21 cellular contexts compared by ENCODE assay signal in the genomic region with DNA sequence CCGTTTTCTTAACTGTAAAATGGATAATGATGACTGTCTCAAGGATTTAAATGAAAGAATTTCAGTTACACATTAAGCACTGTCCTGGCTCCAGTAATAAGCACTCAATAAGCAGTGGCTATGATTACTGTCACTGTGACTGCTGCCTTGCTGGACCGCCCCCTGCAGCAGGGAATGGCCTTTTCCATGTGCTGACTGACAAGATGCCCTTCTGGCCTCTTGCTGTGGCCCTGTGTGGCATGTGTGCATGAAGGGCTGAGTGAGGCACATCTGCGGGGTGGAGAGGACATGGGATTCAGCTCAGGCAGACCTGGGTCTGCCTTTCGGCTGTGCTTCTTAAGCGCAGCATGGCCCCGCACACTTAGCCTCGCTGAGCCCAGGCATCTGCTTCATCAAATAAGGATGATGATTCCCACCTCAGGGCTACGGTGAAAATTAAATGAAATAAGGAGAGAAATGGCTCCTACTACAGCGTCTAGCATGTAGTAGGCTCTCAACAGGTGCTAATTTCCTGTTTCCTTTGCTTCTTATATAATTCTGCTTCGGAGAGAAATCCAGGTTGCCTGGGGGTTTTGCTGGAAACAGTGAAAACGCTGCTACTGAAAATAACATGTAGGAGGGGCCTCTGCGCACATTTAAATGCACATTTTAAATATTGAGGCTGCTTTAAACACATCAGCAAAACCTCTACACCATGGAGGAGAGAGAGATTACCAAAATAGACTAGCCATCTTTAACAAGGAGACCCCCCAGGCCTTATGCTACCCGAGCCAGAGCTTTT.
DNase-seq lines count a peak whose midpoint lies in the region; ATAC-seq and TF ChIP-seq lines count a peak whose summit lies in the region.
"Had no signal": no experiment of that assay in that cellular context is flagged by ENCODE, and none has a peak within 500 bp of the region (broad histone marks: within the 10 kb centered on the region; RNA-seq: fewer than 3 reads in every experiment).

No MANE protein-coding gene starts in this region.

- H4K8ac ChIP-seq in trophoblast cell (ENCODE audit: low read depth, low read length): no peak overlapping the region

- no peak overlapping the region for H4K12ac ChIP-seq in trophoblast cell (ENCODE audit: low read depth, low read length)

- H3K9ac ChIP-seq in trophoblast cell (ENCODE audit: low read length): no peak overlapping the region

- no peak overlapping the region for H2AK5ac ChIP-seq in trophoblast cell (ENCODE audit: low read length)

- no peak overlapping the region for H3K18ac ChIP-seq in trophoblast cell (ENCODE audit: low read length)

- H3K27me3 Mint-ChIP-seq in CD8-positive, alpha-beta T cell (ENCODE audit: low read depth): no peaks in the 10 kb centered on the region
- no peaks in the 10 kb centered on the region for H3K27me3 Mint-ChIP-seq in glutamatergic neuron (ENCODE audit: unreplicated experiment)
- no peaks in the 10 kb centered on the region for H3K27me3 Mint-ChIP-seq in activated naive CD8-positive, alpha-beta T cell treated with anti-CD3 and anti-CD28 coated beads, Interleukin-2, amount 50 U/mL, for 24 hours
- H3K27me3 Mint-ChIP-seq: IgD-negative memory B cell had no signal

- H4K91ac ChIP-seq in trophoblast cell (ENCODE audit: low read depth, low read length): no peak overlapping the region

- DNase-seq in CD8-positive, alpha-beta T cell: no peak
- DNase-seq in glutamatergic neuron: peak; percentile 30
- DNase-seq in trophoblast cell: no peak
- DNase-seq in activated naive CD8-positive, alpha-beta T cell treated with anti-CD3 and anti-CD28 coated beads, Interleukin-2, amount 50 U/mL, for 24 hours: no peak
- DNase-seq in HuH-7 (ENCODE audit: low spot score): no peak
- no peak for DNase-seq in iPS-NIHi7 (ENCODE audit: extremely low spot score)
- DNase-seq: AML-193, DMS79 treated with DMSO at 0.1 percent for 48 hours, H7, Karpas-422, NCI-H1092, NCI-H1436 treated with DMSO at 0.1 percent for 48 hours, NCI-H2029, NCI-H774, OCI-M1, SHP77 treated with DMSO at 0.1 percent for 48 hours had no signal

- H3K27ac ChIP-seq in CD8-positive, alpha-beta T cell (ENCODE audit: low read depth, low read length): no peak overlapping the region
- H3K27ac ChIP-seq in HEK293 (ENCODE audit: extremely low read depth, low read depth, low read length): no peak overlapping the region
- H3K27ac ChIP-seq in trophoblast cell (ENCODE audit: low read depth, low read length): no peak overlapping the region
- H3K27ac ChIP-seq: C4-2B, HL-60 had no signal

- peaks cover 33% of the 10 kb centered on the region for H3K36me3 Mint-ChIP-seq in CD8-positive, alpha-beta T cell
- H3K36me3 Mint-ChIP-seq in glutamatergic neuron (ENCODE audit: unreplicated experiment): no peaks in the 10 kb centered on the region
- peaks cover 6% of the 10 kb centered on the region for H3K36me3 Mint-ChIP-seq in activated naive CD8-positive, alpha-beta T cell treated with anti-CD3 and anti-CD28 coated beads, Interleukin-2, amount 50 U/mL, for 24 hours (ENCODE audit: low read depth)

- no peaks in the 10 kb centered on the region for H3K4me1 Mint-ChIP-seq in CD8-positive, alpha-beta T cell (ENCODE audit: low read depth)
- H3K4me1 Mint-ChIP-seq in glutamatergic neuron (ENCODE audit: low read depth, unreplicated experiment): peaks cover 9% of the 10 kb centered on the region
- no peaks in the 10 kb centered on the region for H3K4me1 Mint-ChIP-seq in activated naive CD8-positive, alpha-beta T cell treated with anti-CD3 and anti-CD28 coated beads, Interleukin-2, amount 50 U/mL, for 24 hours
- H3K4me1 Mint-ChIP-seq: IgD-negative memory B cell had no signal

- POLR2A ChIA-PET in CD8-positive, alpha-beta T cell (lab: Charles Lee): no interaction called here
- POLR2A ChIA-PET in HEK293 (lab: Yijun Ruan, JAX): no interaction called here

- no peak overlapping the region for H2AFZ ChIP-seq in trophoblast cell (ENCODE audit: insufficient read depth, low read length, poor library complexity)

- H3K79me2 ChIP-seq in trophoblast cell (ENCODE audit: control insufficient read depth, insufficient read depth, low read length, poor library complexity): no peaks in the 10 kb centered on the region

- H3K14ac ChIP-seq in trophoblast cell (ENCODE audit: low read length): no peak overlapping the region

- no peaks in the 10 kb centered on the region for H3K36me3 ChIP-seq in CD8-positive, alpha-beta T cell (ENCODE audit: insufficient read depth, low read length)
- H3K36me3 ChIP-seq in HEK293 (ENCODE audit: control insufficient read depth in 2 of 2, insufficient read depth in 1 of 2, low read length in 2 of 2): peaks cover 0 to 12% of the 10 kb centered on the region in 2 experiments; a peak in 1 of 3 replicates
- H3K36me3 ChIP-seq in trophoblast cell (ENCODE audit: control insufficient read depth in 1 of 2, insufficient read depth in 2 of 2, low read length in 2 of 2): no peaks in the 10 kb centered on the region

- no peak overlapping the region for H3K4me2 ChIP-seq in trophoblast cell (ENCODE audit: low read length)

- H3K4ac ChIP-seq in trophoblast cell (ENCODE audit: low read depth, low read length): no peak overlapping the region

- peak overlapping the region; percentile 32 for H3K27ac Mint-ChIP-seq in CD8-positive, alpha-beta T cell
- peak overlapping the region; percentile 8 for H3K27ac Mint-ChIP-seq in glutamatergic neuron (ENCODE audit: unreplicated experiment)
- no peak overlapping the region for H3K27ac Mint-ChIP-seq in activated naive CD8-positive, alpha-beta T cell treated with anti-CD3 and anti-CD28 coated beads, Interleukin-2, amount 50 U/mL, for 24 hours

- no peaks in the 10 kb centered on the region for H3K79me1 ChIP-seq in trophoblast cell (ENCODE audit: low read length)

- no peaks in the 10 kb centered on the region for H3K27me3 ChIP-seq in CD8-positive, alpha-beta T cell (ENCODE audit: insufficient read depth, low read length)
- H3K27me3 ChIP-seq in trophoblast cell (ENCODE audit: insufficient read depth, low read length): no peaks in the 10 kb centered on the region

- no peak overlapping the region for H2BK5ac ChIP-seq in trophoblast cell (ENCODE audit: low read depth, low read length, poor library complexity)

- H3K23ac ChIP-seq in trophoblast cell (ENCODE audit: low read length): no peak overlapping the region

- no CpG with 5 or more reads among the region's 13 CpGs for WGBS in trophoblast cell (ENCODE audit: extremely low coverage, insufficient coverage, insufficient read length)

- CTCF ChIA-PET in CD8-positive, alpha-beta T cell (lab: Charles Lee): no interaction called here
- CTCF ChIA-PET in HEK293 (lab: Yijun Ruan, JAX): interaction anchor here (0.8 kb wide), 1 partner anchor 11 kb away, joined by 3 read pairs; no protein-coding TSS in a partner anchor

- no peak for ATAC-seq in CD8-positive, alpha-beta T cell
- ATAC-seq in activated naive CD8-positive, alpha-beta T cell treated with anti-CD3 and anti-CD28 coated beads, Interleukin-2, amount 50 U/mL, for 24 hours: no peak
- ATAC-seq: SK-N-SH treated with all-trans-retinoic acid at 6 μM for 48 hours had no signal

- H3K4me1 ChIP-seq in CD8-positive, alpha-beta T cell (ENCODE audit: insufficient read depth, low read length): no peaks in the 10 kb centered on the region
- H3K4me1 ChIP-seq in HEK293 (ENCODE audit: control insufficient read depth, insufficient read depth, low read length): no peaks in the 10 kb centered on the region
- H3K4me1 ChIP-seq in trophoblast cell (ENCODE audit: control insufficient read depth in 1 of 2, insufficient read depth in 2 of 2, low read length in 2 of 2): no peaks in the 10 kb centered on the region

- H2BK12ac ChIP-seq in trophoblast cell (ENCODE audit: low read length): no peak overlapping the region

- intact Hi-C loops in CD8-positive, alpha-beta T cell (cut with DNase I, micrococcal nuclease): loop anchor here in 1 of 2 experiments (10.0 kb wide), 1 partner anchor 141 kb away; no protein-coding TSS in a partner anchor

- H3K4me3 ChIP-seq in CD8-positive, alpha-beta T cell (ENCODE audit: low read depth, low read length): no peak overlapping the region
- H3K4me3 ChIP-seq in HEK293 (ENCODE audit: low read depth, low read length) (no peak overlapping the region), trophoblast cell (ENCODE audit: low read depth, low read length) (peak overlapping the region; percentile 30)

- no peak overlapping the region for H3K4me3 Mint-ChIP-seq in CD8-positive, alpha-beta T cell
- H3K4me3 Mint-ChIP-seq in glutamatergic neuron (ENCODE audit: unreplicated experiment): no peak overlapping the region
- no peak overlapping the region for H3K4me3 Mint-ChIP-seq in activated naive CD8-positive, alpha-beta T cell treated with anti-CD3 and anti-CD28 coated beads, Interleukin-2, amount 50 U/mL, for 24 hours
- H3K4me3 Mint-ChIP-seq: IgD-negative memory B cell had no signal

- H3K9me3 Mint-ChIP-seq in CD8-positive, alpha-beta T cell: no peaks in the 10 kb centered on the region
- no peaks in the 10 kb centered on the region for H3K9me3 Mint-ChIP-seq in glutamatergic neuron (ENCODE audit: unreplicated experiment)
- no peaks in the 10 kb centered on the region for H3K9me3 Mint-ChIP-seq in activated naive CD8-positive, alpha-beta T cell treated with anti-CD3 and anti-CD28 coated beads, Interleukin-2, amount 50 U/mL, for 24 hours
- H3K9me3 Mint-ChIP-seq: IgD-negative memory B cell had no signal

- no peak overlapping the region for H2BK120ac ChIP-seq in trophoblast cell (ENCODE audit: insufficient read depth, low read length, poor library complexity)

- no peaks in the 10 kb centered on the region for H3K9me3 ChIP-seq in CD8-positive, alpha-beta T cell (ENCODE audit: low read length)
- H3K9me3 ChIP-seq in HEK293 (ENCODE audit: control insufficient read depth, insufficient read depth, low read depth, low read length): no peaks in the 10 kb centered on the region
- no peaks in the 10 kb centered on the region for H3K9me3 ChIP-seq in trophoblast cell (ENCODE audit: insufficient read depth, low read depth, low read length)

- no peak for TF ChIP-seq CTCF in CD8-positive, alpha-beta T cell (IDR thresholded peaks at IDR 0.05)
- TF ChIP-seq CTCF in HEK293 (tag by site-specific recombination; IDR thresholded peaks at IDR 0.05) (no peak), glutamatergic neuron (IDR thresholded peaks at IDR 0.05; ENCODE audit: partially characterized antibody, unreplicated experiment) (no peak)

TF ChIP-seq in HEK293, 187 proteins besides CTCF, POLR2A, EP300 and RAD21:
- TF ChIP-seq ZNF184 (tag by site-specific recombination; IDR thresholded peaks at IDR 0.05) (no peak), SCRT2 (tag by site-specific recombination; IDR thresholded peaks at IDR 0.05) (peak; percentile 37; the same call in 1 of the 2 replicates), ZNF510 (tag by site-specific recombination; IDR thresholded peaks at IDR 0.05; ENCODE audit: insufficient replicate concordance) (no peak)
